8 cellular contexts compared by ENCODE assay signal in genomic region chr10:17229967-17230682, GRCh38. TPM values are rescaled to one million over a fixed set of nuclear protein-coding genes. Genes with fewer than 3 reads are reported as not detected.
A peak's percentile ranks its signal among the peaks of the same experiment; 100 is the strongest.
DNase-seq lines count a peak whose midpoint lies in the region; ATAC-seq and TF ChIP-seq lines count a peak whose summit lies in the region.

No MANE protein-coding gene starts in this region.

- POLR2A ChIA-PET in SK-N-SH (lab: Yijun Ruan, JAX): interaction anchor here (0.7 to 2.5 kb wide), 5 partner anchors 16 to 373 kb away, joined by 3 to 13 read pairs (median 4); partner anchors contain the start of gene TRDMT1
- POLR2A ChIA-PET in activated naive CD8-positive, alpha-beta T cell treated with anti-CD3 and anti-CD28 coated beads, Interleukin-2, amount 10 ng/mL, durations not matched to agents 7 days and 5 days (lab: Charles Lee): interaction anchor here (0.5 to 8.4 kb wide), 37 partner anchors 8 to 793 kb away, joined by 3 to 337 read pairs (median 5); partner anchors contain the start of genes PTER, RSU1, STAM and TRDMT1

- H4K20me1 ChIP-seq in SK-N-SH (ENCODE audit: insufficient read depth): peaks cover 59% of the 10 kb centered on the region

- no peak for TF ChIP-seq EP300 in SK-N-SH (IDR thresholded peaks at IDR 0.05; ENCODE audit: borderline replicate concordance in 1 of 2, low read depth in 1 of 2, low read length in 1 of 2)

- no peaks in the 10 kb centered on the region for H3K9me2 ChIP-seq in SK-N-SH

- H3K36me3 ChIP-seq in SK-N-SH (replicated peaks in 1 of 2; ENCODE audit: control insufficient read depth in 1 of 2, insufficient read depth in 2 of 2, low read length in 1 of 2) (peaks cover 37 to 58% of the 10 kb centered on the region in 2 experiments), right atrium auricular region (peaks cover 53% of the 10 kb centered on the region)

- H2AFZ ChIP-seq in SK-N-SH (ENCODE audit: low read depth): no peak overlapping the region

- H3K9me3 Mint-ChIP-seq in activated naive CD8-positive, alpha-beta T cell treated with anti-CD3 and anti-CD28 coated beads, Interleukin-2, amount 10 ng/mL, durations not matched to agents 7 days and 5 days: no peaks in the 10 kb centered on the region

- CTCF ChIA-PET in SK-N-SH (lab: Yijun Ruan, JAX): interaction anchor here (0.6 to 3.7 kb wide), 35 partner anchors 9 to 1355 kb away, joined by 3 to 30 read pairs (median 4); partner anchors contain the start of gene TRDMT1

- peak overlapping the region; percentile 94 for H3K27ac Mint-ChIP-seq in activated naive CD8-positive, alpha-beta T cell treated with anti-CD3 and anti-CD28 coated beads, Interleukin-2, amount 10 ng/mL, durations not matched to agents 7 days and 5 days

- WGBS in SK-N-SH (ENCODE audit: low lambda C conversion rate): 1% methylated on average over 28 of the region's 43 CpGs

- intact Hi-C loops in sciatic nerve (cut with DNase I): no loop called here

- H3K27ac ChIP-seq in SK-N-SH (ENCODE audit: low read depth in 2 of 2, low read length in 1 of 2) (peak overlapping the region; percentile 82 to 98), right atrium auricular region (peak overlapping the region; percentile 97 to 98)

- no peak for TF ChIP-seq CTCF in SK-N-SH (IDR thresholded peaks at IDR 0.05)
- TF ChIP-seq CTCF in right atrium auricular region (IDR thresholded peaks at IDR 0.05): no peak

- H3K36me3 Mint-ChIP-seq in activated naive CD8-positive, alpha-beta T cell treated with anti-CD3 and anti-CD28 coated beads, Interleukin-2, amount 10 ng/mL, durations not matched to agents 7 days and 5 days: peaks cover 45% of the 10 kb centered on the region

- ATAC-seq in GM21717 (IDR thresholded peaks at IDR 0.05; ENCODE audit: unreplicated experiment) (peak; percentile 54), sciatic nerve (peak; percentile 46)
- peak; percentile 51 for ATAC-seq in activated naive CD8-positive, alpha-beta T cell treated with anti-CD3 and anti-CD28 coated beads, Interleukin-2, amount 10 ng/mL, durations not matched to agents 7 days and 5 days (ENCODE audit: low read depth)

- TF ChIP-seq RAD21 in SK-N-SH (IDR thresholded peaks at IDR 0.05; ENCODE audit: low read length): no peak

- H3K27me3 Mint-ChIP-seq in activated naive CD8-positive, alpha-beta T cell treated with anti-CD3 and anti-CD28 coated beads, Interleukin-2, amount 10 ng/mL, durations not matched to agents 7 days and 5 days: no peaks in the 10 kb centered on the region

- no peaks in the 10 kb centered on the region for H3K9me3 ChIP-seq in SK-N-SH
- H3K9me3 ChIP-seq in right atrium auricular region: no peaks in the 10 kb centered on the region

- H3K9ac ChIP-seq in SK-N-SH: peak overlapping the region; percentile 100

- H3K4me1 ChIP-seq in SK-N-SH (ENCODE audit: control insufficient read depth in 1 of 2, insufficient read depth in 2 of 2, low read depth in 1 of 2, low read length in 1 of 2) (peaks cover 0 to 19% of the 10 kb centered on the region in 2 experiments; a peak in 2 of 4 replicates), right atrium auricular region (peaks cover 0 to 51% of the 10 kb centered on the region in 2 donors)

- peak overlapping the region; percentile 88 for H3K4me2 ChIP-seq in SK-N-SH

- DNase-seq in ELR (ENCODE audit: low read depth) (peak; percentile 77), SK-N-SH (peak; percentile 67), right atrium auricular region (ENCODE audit: low spot score) (peak; percentile 79), sciatic nerve (ENCODE audit: low spot score) (peak; percentile 92), HPDE6-E6E7 (ENCODE audit: extremely low spot score) (no peak)
- peak; percentile 87 for DNase-seq in Jurkat, Clone E6-1 (ENCODE audit: low read depth, low spot score)
- DNase-seq in activated naive CD8-positive, alpha-beta T cell treated with anti-CD3 and anti-CD28 coated beads, Interleukin-2, amount 10 ng/mL, durations not matched to agents 7 days and 5 days: peak; percentile 92

- peak overlapping the region; percentile 91 for H3K4me3 Mint-ChIP-seq in activated naive CD8-positive, alpha-beta T cell treated with anti-CD3 and anti-CD28 coated beads, Interleukin-2, amount 10 ng/mL, durations not matched to agents 7 days and 5 days

- H3K4me3 ChIP-seq in Jurkat, Clone E6-1 (ENCODE audit: low read length): peak overlapping the region; percentile 84
- H3K4me3 ChIP-seq in SK-N-SH (ENCODE audit: low read depth in 2 of 2, low read length in 1 of 2) (peak overlapping the region; percentile 87 to 98), right atrium auricular region (peak overlapping the region; percentile 77 to 78)

- peaks cover 52% of the 10 kb centered on the region for H3K4me1 Mint-ChIP-seq in activated naive CD8-positive, alpha-beta T cell treated with anti-CD3 and anti-CD28 coated beads, Interleukin-2, amount 10 ng/mL, durations not matched to agents 7 days and 5 days

- peaks cover 80% of the 10 kb centered on the region for H3K79me2 ChIP-seq in SK-N-SH (ENCODE audit: insufficient read depth)

- peaks cover 72% of the 10 kb centered on the region for H3F3A ChIP-seq in SK-N-SH (replicated peaks; ENCODE audit: insufficient read depth)

- H3K27me3 ChIP-seq in SK-N-SH (ENCODE audit: insufficient read depth): no peaks in the 10 kb centered on the region
- H3K27me3 ChIP-seq in right atrium auricular region: no peaks in the 10 kb centered on the region

TF ChIP-seq in SK-N-SH, 30 proteins besides CTCF, POLR2A, EP300 and RAD21 (continues in another document):
- no peak for TF ChIP-seq CHD2 (IDR thresholded peaks at IDR 0.05; ENCODE audit: low read length, partially characterized antibody)
- TF ChIP-seq TCF12 (IDR thresholded peaks at IDR 0.05): peak; percentile 18; the same call in 1 of the 2 replicates
- no peak for TF ChIP-seq USF1 (IDR thresholded peaks at IDR 0.05; ENCODE audit: borderline replicate concordance, low read depth)
- TF ChIP-seq POLR2AphosphoS5 (IDR thresholded peaks at IDR 0.05; ENCODE audit: low read depth, low read length): peak; percentile 83
- 0 out of 2 replicates have a peak, but pooled peaks have one; percentile 18 for TF ChIP-seq RCOR1 (IDR thresholded peaks at IDR 0.05; ENCODE audit: low read length)
- peak; percentile 45; the same call in 1 of the 2 replicates for TF ChIP-seq PBX3 (IDR thresholded peaks at IDR 0.05)
- TF ChIP-seq USF2 (IDR thresholded peaks at IDR 0.05; ENCODE audit: borderline replicate concordance, low read depth, low read length): no peak
- no peak for TF ChIP-seq RFX5 (IDR thresholded peaks at IDR 0.05; ENCODE audit: low read length)
- no peak; the same call in 1 of the 2 replicates for TF ChIP-seq ZBTB33 (IDR thresholded peaks at IDR 0.05; ENCODE audit: borderline replicate concordance, low read depth)

RNA-seq across cellular contexts. Expression of gene VIM, which starts 2.1 kb away (rescaled TPM):
- polyA plus RNA-seq in Jurkat, Clone E6-1 (2012; ENCODE audit: insufficient read depth, insufficient read length): 615 TPM
- 4,747 and 5,016 TPM in 2 replicates for polyA plus RNA-seq in SK-N-SH (2012; rRNA removed)
- polyA plus RNA-seq in SK-N-SH (2012; cell fraction: cytosol; rRNA removed): 4,035 and 4,614 TPM in 2 replicates
- polyA plus RNA-seq in SK-N-SH (2012; cell fraction: nucleus; rRNA removed): 5,845 and 10,924 TPM in 2 replicates
- 1,000 to 10,000 TPM; 1,681 to 1,738 TPM for total RNA-seq in activated naive CD8-positive, alpha-beta T cell treated with anti-CD3 and anti-CD28 coated beads, Interleukin-2, amount 10 ng/mL, durations not matched to agents 7 days and 5 days
- total RNA-seq in right atrium auricular region (1,000 to 10,000 TPM; 1,022 to 1,600 TPM), sciatic nerve (4,253 TPM)

RNA-seq across cellular contexts. Expression of gene TRDMT1, which starts 28.7 kb away (rescaled TPM):
- polyA plus RNA-seq in Jurkat, Clone E6-1 (2012; ENCODE audit: insufficient read depth, insufficient read length): 8.2 TPM
- polyA plus RNA-seq in SK-N-SH (2012; rRNA removed): 3.1 and 4.1 TPM in 2 replicates
- 3.7 and 4.0 TPM in 2 replicates for polyA plus RNA-seq in SK-N-SH (2012; cell fraction: cytosol; rRNA removed)
- polyA plus RNA-seq in SK-N-SH (2012; cell fraction: nucleus; rRNA removed): 3.6 and 8.0 TPM in 2 replicates
- total RNA-seq in activated naive CD8-positive, alpha-beta T cell treated with anti-CD3 and anti-CD28 coated beads, Interleukin-2, amount 10 ng/mL, durations not matched to agents 7 days and 5 days: 10 to 100 TPM; 15.3 to 17.1 TPM
- 1 to 10 TPM; 3.8 to 5.0 TPM for total RNA-seq in right atrium auricular region
- 13.2 TPM for total RNA-seq in sciatic nerve
